9 cellular contexts compared by ENCODE assay signal in genomic region chr1:206935491-206936067, GRCh38. TPM values are rescaled to one million over a fixed set of nuclear protein-coding genes. Genes with fewer than 3 reads are reported as not detected.
DNase-seq lines count a peak whose midpoint lies in the region; ATAC-seq and TF ChIP-seq lines count a peak whose summit lies in the region.
"Had no signal": no experiment of that assay in that cellular context is flagged by ENCODE, and none has a peak within 500 bp of the region (broad histone marks: within the 10 kb centered on the region; RNA-seq: fewer than 3 reads in every experiment).

No MANE protein-coding gene starts in this region.

- H3K27ac Mint-ChIP-seq in naive B cell = peak overlapping the region in 2 of 6 donors; percentile 60 to 67
- H3K27ac Mint-ChIP-seq: activated naive CD8-positive, alpha-beta T cell had no signal

- peaks cover 33 to 38% (median 33%) of the 10 kb centered on the region in 3 donors for H3K4me1 Mint-ChIP-seq in naive B cell

- no peaks in the 10 kb centered on the region for H3K27me3 ChIP-seq in RWPE2 (ENCODE audit: insufficient read depth, poor library complexity, severe bottlenecking)
- H3K27me3 ChIP-seq in suprapubic skin = no peaks in the 10 kb centered on the region

- TF ChIP-seq CTCF in 22Rv1 (IDR thresholded peaks at IDR 0.05) (peak; percentile 70), GM12875 (IDR thresholded peaks at IDR 0.05; ENCODE audit: borderline replicate concordance, insufficient read depth, low read depth, low read length) (peak; percentile 81), RWPE2 (IDR thresholded peaks at IDR 0.05; ENCODE audit: poor library complexity, severe bottlenecking) (peak; percentile 24), cardiac fibroblast (IDR thresholded peaks at IDR 0.05; ENCODE audit: low read depth, low read length) (peak; percentile 53), suprapubic skin (IDR thresholded peaks at IDR 0.05) (peak in 1 of 2 donors; percentile 17)

- H3K36me3 Mint-ChIP-seq in naive B cell = no peaks in the 10 kb centered on the region
- H3K36me3 Mint-ChIP-seq: activated naive CD8-positive, alpha-beta T cell had no signal

- H3K4me3 Mint-ChIP-seq in naive B cell = peak overlapping the region in 1 of 8 donors; percentile 75
- H3K4me3 Mint-ChIP-seq: activated naive CD8-positive, alpha-beta T cell had no signal

- TF ChIP-seq POLR2A in GM18505 (IDR thresholded peaks at IDR 0.05; ENCODE audit: borderline replicate concordance, extremely low read depth, insufficient read depth, insufficient read length) = no peak
- no peak for TF ChIP-seq POLR2A in suprapubic skin (IDR thresholded peaks at IDR 0.05)

- ATAC-seq in RWPE2 (ENCODE audit: low read depth) (peak; percentile 35; the same call in 1 of the 3 replicates), naive B cell (ENCODE audit: low read depth in 2 of 2) (peak; percentile 38 to 42), GM18505 (IDR thresholded peaks at IDR 0.05; ENCODE audit: unreplicated experiment) (no peak)

- no peak for TF ChIP-seq EP300 in suprapubic skin (IDR thresholded peaks at IDR 0.05)

- H3K27me3 Mint-ChIP-seq in naive B cell = no peaks in the 10 kb centered on the region
- H3K27me3 Mint-ChIP-seq: activated naive CD8-positive, alpha-beta T cell had no signal

- H3K4me1 ChIP-seq in RWPE2 (ENCODE audit: insufficient read depth, poor library complexity, severe bottlenecking) = no peaks in the 10 kb centered on the region
- peaks cover 7% of the 10 kb centered on the region for H3K4me1 ChIP-seq in suprapubic skin

- WGBS in suprapubic skin = 72% methylated on average over 19 of the region's 19 CpGs

- DNase-seq in RWPE2 (ENCODE audit: low spot score) (no peak), cardiac fibroblast (ENCODE audit: low read depth in 2 of 2) (peak; percentile 38 to 47), naive B cell (peak; percentile 52), epidermal melanocyte (ENCODE audit: insufficient read length, low spot score) (no peak), suprapubic skin (ENCODE audit: low spot score in 2 of 2) (no peak)

- no peaks in the 10 kb centered on the region for H3K9me3 ChIP-seq in RWPE2 (ENCODE audit: severe bottlenecking)
- no peaks in the 10 kb centered on the region for H3K9me3 ChIP-seq in suprapubic skin

- no peaks in the 10 kb centered on the region for H3K36me3 ChIP-seq in RWPE2 (ENCODE audit: low read depth)
- H3K36me3 ChIP-seq in suprapubic skin = no peaks in the 10 kb centered on the region

- no peak overlapping the region for H3K27ac ChIP-seq in 22Rv1
- no peak overlapping the region for H3K27ac ChIP-seq in RWPE2 (ENCODE audit: poor library complexity, severe bottlenecking)
- no peak overlapping the region for H3K27ac ChIP-seq in suprapubic skin

- no peak overlapping the region for H3K4me3 ChIP-seq in GM12875 (ENCODE audit: low read depth, low read length)
- no peak overlapping the region for H3K4me3 ChIP-seq in RWPE2 (ENCODE audit: severe bottlenecking)
- H3K4me3 ChIP-seq in cardiac fibroblast (replicated peaks in 1 of 2; ENCODE audit: low read depth in 2 of 2, low read length in 2 of 2) = no peak overlapping the region
- no peak overlapping the region for H3K4me3 ChIP-seq in suprapubic skin

- H3K9me3 Mint-ChIP-seq in naive B cell = no peaks in the 10 kb centered on the region

RNA-seq across cellular contexts. Expression of gene PIGR, which starts 10.7 kb away (rescaled TPM):
- under 1 TPM; 0.05 to 0.84 (median 0.64) TPM for polyA plus RNA-seq in naive B cell (ENCODE audit: low read depth in 6 of 6)
- total RNA-seq in suprapubic skin = 1 to 10 TPM in 3 of 4 donors, under 1 TPM in 1; 0.49 to 6.4 (median 2.3) TPM

RNA-seq across cellular contexts. Expression of gene FCMR, which starts 13.8 kb away (rescaled TPM):
- polyA plus RNA-seq in naive B cell (ENCODE audit: low read depth in 6 of 6) = 1,000 to 10,000 TPM; 1,550 to 2,548 (median 1,723) TPM
- total RNA-seq in suprapubic skin = 1 to 10 TPM in 3 of 4 donors, under 1 TPM in 1; 0.39 to 2.9 (median 2.2) TPM

RNA-seq across cellular contexts. Expression of gene FCAMR, which starts 34.7 kb away (rescaled TPM):
- not detected for polyA plus RNA-seq in naive B cell (ENCODE audit: low read depth in 6 of 6)
- not detected for total RNA-seq in suprapubic skin

RNA-seq across cellular contexts. Expression of gene IL24, which starts 38.3 kb away (rescaled TPM):
- 10 to 100 TPM; 44.1 to 94.5 (median 57.5) TPM for polyA plus RNA-seq in naive B cell (ENCODE audit: low read depth in 6 of 6)
- not detected for total RNA-seq in suprapubic skin

Comparison
In these comparisons a context has a peak if more than half of its experiments do, and no peak if none do; other contexts are left out.
1. DNase-seq: peak in cardiac fibroblast (2 of 2) and naive B cell (single experiment); none in RWPE2 (single experiment), epidermal melanocyte (single experiment) and suprapubic skin (0 of 2).